27 cellular contexts compared by ENCODE assay signal in the genomic region with DNA sequence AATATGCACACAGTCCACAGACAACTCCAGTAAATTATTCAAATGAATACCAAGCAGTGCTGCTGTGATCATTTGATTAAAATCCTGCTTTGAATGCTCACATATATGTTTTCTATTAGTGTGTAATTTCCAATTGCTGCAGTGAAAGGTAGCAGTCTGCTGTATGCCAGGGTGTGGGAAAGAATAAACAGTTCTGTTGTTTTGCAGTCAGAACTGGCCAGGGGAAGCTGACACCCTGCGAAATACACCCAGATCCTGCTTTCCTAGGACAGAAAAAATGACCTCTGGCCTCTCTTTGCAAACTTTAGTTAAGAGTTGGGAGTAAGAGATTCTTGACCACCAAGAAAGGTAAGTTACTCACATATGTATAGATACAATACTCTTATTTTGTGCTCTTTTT.
"Had no signal": no experiment of that assay in that cellular context is flagged by ENCODE, and none has a peak within 500 bp of the region (broad histone marks: within the 10 kb centered on the region; RNA-seq: fewer than 3 reads in every experiment).

No MANE protein-coding gene starts in this region.

- H3K9me3 ChIP-seq: colonic mucosa, gastrocnemius medialis, neutrophil, prostate gland, suprapubic skin, transverse colon, upper lobe of right lung, uterus had no signal

- H3K36me3 ChIP-seq: colonic mucosa, gastrocnemius medialis, heart left ventricle, left lung, neutrophil, prostate gland, right atrium auricular region, sigmoid colon, suprapubic skin, transverse colon, upper lobe of right lung, uterus had no signal

- H3K4me3 ChIP-seq: colonic mucosa, gastrocnemius medialis, heart left ventricle, hepatocyte, left lung, prostate gland, right atrium auricular region, sigmoid colon, suprapubic skin, transverse colon, upper lobe of right lung, uterus had no signal

- H3K27me3 Mint-ChIP-seq: dendritic cell treated with granulocyte-macrophage colony-stimulating factor and Interleukin-4, amounts not matched to agents 40 ng/mL and 50 ng/mL, for 4 days had no signal

- H3K4me1 ChIP-seq: colonic mucosa, gastrocnemius medialis, left lung, prostate gland, right atrium auricular region, sigmoid colon, transverse colon, upper lobe of right lung had no signal

- H3K4me1 Mint-ChIP-seq: endodermal cell had no signal

- H3K27me3 ChIP-seq: colonic mucosa, gastrocnemius medialis, heart left ventricle, hepatocyte, left lung, neutrophil, right atrium auricular region, sigmoid colon, suprapubic skin, transverse colon, upper lobe of right lung, uterus had no signal

- H3K4me3 Mint-ChIP-seq: dendritic cell treated with granulocyte-macrophage colony-stimulating factor and Interleukin-4, amounts not matched to agents 40 ng/mL and 50 ng/mL, for 4 days; endodermal cell; naive thymus-derived CD8-positive, alpha-beta T cell; neural crest cell; stimulated activated naive B cell treated with anti-CD40 and anti-IgM and Interleukin-4, amounts not matched to agents 10 μg/mL and 1 μg/mL and 100 μg/mL, for 72 hours; stimulated activated naive CD8-positive, alpha-beta T cell treated with anti-CD3 and anti-CD28 coated beads, Interleukin-15, Interleukin-2, amounts not matched to agents 100 ng/mL and 50 ng/mL, for 24 hours had no signal

- H3K27ac Mint-ChIP-seq: dendritic cell treated with granulocyte-macrophage colony-stimulating factor and Interleukin-4, amounts not matched to agents 40 ng/mL and 50 ng/mL, for 4 days; endodermal cell; naive thymus-derived CD8-positive, alpha-beta T cell; stimulated activated naive B cell treated with anti-CD40 and anti-IgM and Interleukin-4, amounts not matched to agents 10 μg/mL and 1 μg/mL and 100 μg/mL, for 72 hours; stimulated activated naive CD8-positive, alpha-beta T cell treated with anti-CD3 and anti-CD28 coated beads, Interleukin-15, Interleukin-2, amounts not matched to agents 100 ng/mL and 50 ng/mL, for 24 hours had no signal

- H3K27ac ChIP-seq: colonic mucosa, epithelial cell of prostate, gastrocnemius medialis, heart left ventricle, hepatocyte, left lung, neutrophil, parathyroid adenoma, prostate gland, right atrium auricular region, sigmoid colon, suprapubic skin, transverse colon, upper lobe of right lung, uterus had no signal

- DNase-seq: colonic mucosa; effector CD8-positive, alpha-beta T cell; endodermal cell; foreskin fibroblast; gastrocnemius medialis; heart left ventricle; kidney; left lung; mammary epithelial cell; naive thymus-derived CD8-positive, alpha-beta T cell; sigmoid colon; stimulated activated CD4-positive, alpha-beta T cell treated with anti-CD3 and anti-CD28 coated beads, Interleukin-2, amount 100 ng/mL, for 24 hours; stimulated activated CD4-positive, alpha-beta T cell treated with anti-CD3 and anti-CD28 coated beads, Interleukin-4, amount 100 ng/mL, for 24 hours; stimulated activated naive B cell treated with anti-CD40 and anti-IgM and Interleukin-4, amounts not matched to agents 10 μg/mL and 1 μg/mL and 100 μg/mL, for 72 hours; transverse colon; upper lobe of right lung; uterus had no signal
